Comparison of ENCODE assay signal across 11 cellular contexts in the genomic region with DNA sequence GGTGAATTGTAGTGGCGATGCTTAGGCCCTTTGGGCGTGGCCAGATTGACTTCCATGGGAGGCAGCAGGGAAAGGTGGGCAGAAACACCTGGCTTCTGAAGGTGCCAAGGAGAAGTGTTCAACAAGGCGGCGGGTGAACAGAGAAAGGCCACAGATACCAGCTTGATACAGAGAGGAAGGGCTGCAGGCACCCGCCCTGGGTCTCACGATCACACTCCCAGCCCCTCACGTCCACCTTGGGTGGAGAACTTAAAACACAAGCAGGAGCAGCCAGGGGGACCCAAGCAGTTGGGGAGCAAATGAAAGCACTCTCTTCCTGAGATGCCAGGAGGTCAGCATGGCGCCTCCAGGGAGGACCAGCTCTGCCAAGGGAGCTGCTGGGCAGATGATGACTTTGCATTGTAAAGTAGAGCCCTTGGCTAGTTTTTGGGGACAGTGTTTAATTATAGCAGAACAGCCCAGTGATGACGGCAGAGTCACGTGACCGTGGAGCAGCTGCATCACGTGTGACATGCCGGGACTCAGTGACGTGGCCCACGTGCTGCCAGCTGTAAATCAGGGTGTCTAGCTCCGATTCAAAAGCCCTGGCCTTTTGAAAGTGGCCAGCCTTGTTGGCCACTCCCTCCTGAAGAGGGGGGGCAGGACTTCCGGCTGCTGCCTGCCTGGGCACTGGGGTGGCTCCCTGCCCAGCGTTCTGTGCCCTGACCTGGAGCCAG. TPM values are rescaled to one million over a fixed set of nuclear protein-coding genes. Genes with fewer than 3 reads are reported as not detected.
A peak's percentile ranks its signal among the peaks of the same experiment; 100 is the strongest.
DNase-seq lines count a peak whose midpoint lies in the region; ATAC-seq and TF ChIP-seq lines count a peak whose summit lies in the region.
"Had no signal": no experiment of that assay in that cellular context is flagged by ENCODE, and none has a peak within 500 bp of the region (broad histone marks: within the 10 kb centered on the region; RNA-seq: fewer than 3 reads in every experiment).

No MANE protein-coding gene starts in this region.

- DNase-seq in EH (ENCODE audit: low read depth) (peak; percentile 30), SK-MEL-5 (ENCODE audit: low read depth, low spot score) (peak; percentile 54), right atrium auricular region (ENCODE audit: low spot score) (peak; percentile 81), putamen (ENCODE audit: low spot score) (peak; percentile 63), NCI-H446 treated with DMSO at 0.1 percent for 48 hours (lab: John Stamatoyannopoulos, UW) (no peak), NCI-H1092 treated with DMSO at 0.1 percent for 48 hours (lab: John Stamatoyannopoulos, UW) (no peak)
- no peak for DNase-seq in stimulated activated CD4-positive, alpha-beta T cell treated with anti-CD3 and anti-CD28 coated beads, Interleukin-1b, Interleukin-23, amount 100 ng/mL, for 48 hours
- DNase-seq: activated naive CD4-positive, alpha-beta T cell treated with anti-CD3 and anti-CD28 coated beads, Interleukin-2, amount 50 U/mL, for 16 hours; GF-D8; KBM-7 had no signal

- no peak for TF ChIP-seq CTCF in right atrium auricular region (IDR thresholded peaks at IDR 0.05)

- H3K27me3 ChIP-seq in right atrium auricular region: no peaks in the 10 kb centered on the region

- in situ Hi-C loops in SK-MEL-5 (cut with HindIII; ENCODE audit: low pct_unique_long_range_greater_than_20kb, low sequenced_read_pairs): no loop called here

- H3K4me3 ChIP-seq in right atrium auricular region: no peak overlapping the region

- no peak for ATAC-seq in HG02642 (IDR thresholded peaks at IDR 0.05; ENCODE audit: poor library complexity, unreplicated experiment)

- no peaks in the 10 kb centered on the region for H3K9me3 ChIP-seq in right atrium auricular region

- H3K4me1 ChIP-seq in right atrium auricular region: peaks cover 0 to 11% of the 10 kb centered on the region in 2 donors

- H3K27ac ChIP-seq in right atrium auricular region: peak overlapping the region in 1 of 2 donors; percentile 36

- H3K36me3 ChIP-seq in right atrium auricular region: no peaks in the 10 kb centered on the region

RNA-seq across cellular contexts. Expression of a gene that starts 19.0 kb away (rescaled TPM):
- total RNA-seq in SK-MEL-5 (2014; rRNA removed; shearing (Covaris generic)): 4.3 and 7.2 TPM in 2 replicates
- 3.6 and 6.9 TPM in 2 replicates for polyA plus RNA-seq in SK-MEL-5 (2015; cell fraction: cytosol; rRNA removed)
- 3.8 and 5.1 TPM in 2 replicates for polyA plus RNA-seq in SK-MEL-5 (2015; cell fraction: nucleus; rRNA removed)
- total RNA-seq in right atrium auricular region: 1 to 10 TPM; 2.0 to 5.0 TPM

RNA-seq across cellular contexts. Expression of a gene that starts 36.6 kb away (rescaled TPM):
- 0.11 TPM in 1 of 2 replicates, not detected in the other for total RNA-seq in SK-MEL-5 (2014; rRNA removed; shearing (Covaris generic))
- polyA plus RNA-seq in SK-MEL-5 (2015; cell fraction: cytosol; rRNA removed): 0.15 and 0.25 TPM in 2 replicates
- not detected in 2 replicates for polyA plus RNA-seq in SK-MEL-5 (2015; cell fraction: nucleus; rRNA removed)
- not detected for total RNA-seq in right atrium auricular region

Comparison
In these comparisons a context has a peak if more than half of its experiments do, and no peak if none do; other contexts are left out.
1. DNase-seq: peak in EH (single experiment), SK-MEL-5 (single experiment), right atrium auricular region (single experiment) and putamen (single experiment); none in NCI-H446 treated with DMSO at 0.1 percent for 48 hours (single experiment), NCI-H1092 treated with DMSO at 0.1 percent for 48 hours (single experiment) and stimulated activated CD4-positive, alpha-beta T cell treated with anti-CD3 and anti-CD28 coated beads, Interleukin-1b, Interleukin-23, amount 100 ng/mL, for 48 hours (single experiment).